9 cellular contexts compared by ENCODE assay signal in the genomic region with DNA sequence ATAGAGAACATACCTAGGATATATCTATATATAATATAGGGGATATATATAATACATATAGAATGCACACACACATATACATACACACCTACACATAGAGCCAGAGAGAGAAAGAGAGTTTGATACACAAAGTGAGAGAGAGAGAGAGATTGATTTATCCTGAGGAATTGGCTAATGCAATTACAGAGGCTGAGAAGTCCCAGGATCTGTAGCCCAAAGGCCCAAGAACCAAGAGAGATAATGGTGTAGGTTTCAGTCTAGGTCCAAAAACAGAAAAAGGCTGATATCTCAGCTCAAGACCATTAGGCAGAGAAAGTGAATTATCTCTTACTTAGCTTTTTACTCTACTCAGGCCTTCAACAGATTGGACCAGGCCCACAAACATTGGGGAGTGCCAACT.
"Had no signal": no experiment of that assay in that cellular context is flagged by ENCODE, and none has a peak within 500 bp of the region (broad histone marks: within the 10 kb centered on the region; RNA-seq: fewer than 3 reads in every experiment).

No MANE protein-coding gene starts in this region.

- H3K9me3 ChIP-seq: HAP-1 had no signal

- H3K36me3 ChIP-seq: HAP-1 had no signal

- H3K4me1 ChIP-seq: HAP-1 had no signal

- ATAC-seq: GM23338, HCT116 had no signal

- DNase-seq: GM23248, GOT3, H7, H9, HCEC 1CT, HFFc6 had no signal

- H3K4me3 Mint-ChIP-seq: GM23338, H9, HFFc6 had no signal

- H3K27ac Mint-ChIP-seq: GM23338, H9, HFFc6 had no signal

- H3K4me3 ChIP-seq: GM23248, GM23338, HAP-1 had no signal

- H3K27ac ChIP-seq: GM23248 had no signal

- H3K9me3 Mint-ChIP-seq: GM23338, H9, HFFc6 had no signal
